Comparison of ENCODE assay signal across 1 cellular context in genomic region chr18:34003687-34004086, GRCh38.
A peak's percentile ranks its signal among the peaks of the same experiment; 100 is the strongest.
TF ChIP-seq lines count a peak whose summit lies in the region.

No MANE protein-coding gene starts in this region.

TF ChIP-seq in H1, 55 proteins besides CTCF, POLR2A, EP300 and RAD21:
- TF ChIP-seq POU5F1 (IDR thresholded peaks at IDR 0.05; ENCODE audit: low read depth, low read length) = peak; percentile 14; the same call in 1 of the 2 replicates
- peak; percentile 69; the same call in 1 of the 2 replicates for TF ChIP-seq TEAD4 (IDR thresholded peaks at IDR 0.05; ENCODE audit: low read depth, low read length)
- TF ChIP-seq, protein P1, sequence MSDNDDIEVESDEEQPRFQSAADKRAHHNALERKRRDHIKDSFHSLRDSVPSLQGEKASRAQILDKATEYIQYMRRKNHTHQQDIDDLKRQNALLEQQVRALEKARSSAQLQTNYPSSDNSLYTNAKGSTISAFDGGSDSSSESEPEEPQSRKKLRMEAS (IDR thresholded peaks at IDR 0.05) = no peak
